ENCODE assay signal across 11 cellular contexts in the genomic region with DNA sequence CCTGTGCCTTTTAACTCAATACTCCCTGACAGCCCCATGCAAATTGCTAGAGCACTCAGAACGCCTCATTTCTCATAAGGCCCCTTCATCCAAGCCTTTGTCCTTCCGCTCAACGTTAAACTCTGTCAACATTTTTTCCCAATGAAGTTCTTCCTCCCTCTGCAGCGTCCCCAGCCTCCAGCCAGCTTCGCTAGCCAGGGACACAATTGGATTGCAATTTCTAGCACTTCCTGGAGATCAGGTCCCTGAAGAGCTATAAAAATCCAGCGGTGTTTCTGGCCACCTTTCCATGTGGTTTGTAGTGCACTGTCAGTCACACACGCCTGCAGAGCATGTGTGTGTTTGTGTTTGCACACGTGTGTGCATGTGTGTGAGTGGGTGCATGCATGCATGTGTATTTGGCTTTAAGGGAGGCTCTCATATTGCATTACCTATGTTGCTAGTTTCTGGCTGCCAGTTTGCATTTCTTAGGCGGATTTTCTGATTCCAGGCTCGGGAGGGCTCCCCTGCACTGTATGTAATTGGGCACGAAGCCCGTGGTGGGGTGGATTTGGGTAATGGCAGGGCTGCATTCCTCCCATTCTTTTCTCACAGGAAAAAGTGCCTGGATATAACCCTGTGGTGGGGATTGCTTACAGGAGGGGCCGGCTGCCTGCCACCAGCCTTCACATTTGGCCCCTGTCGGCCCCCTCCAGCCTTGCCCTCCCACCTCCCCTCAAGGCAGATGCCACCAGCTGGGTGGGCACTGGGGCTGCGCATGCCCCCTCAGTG.
DNase-seq lines count a peak whose midpoint lies in the region; ATAC-seq, FAIRE-seq and TF ChIP-seq lines count a peak whose summit lies in the region.
"Had no signal": no experiment of that assay in that cellular context is flagged by ENCODE, and none has a peak within 500 bp of the region (broad histone marks: within the 10 kb centered on the region; RNA-seq: fewer than 3 reads in every experiment).

No MANE protein-coding gene starts in this region.

- peak; percentile 21 to 67 (median 50) for ATAC-seq in pancreas
- no peak for ATAC-seq in T-cell (replicated peaks in 1 of 4)
- no peak for ATAC-seq in GM19397 (IDR thresholded peaks at IDR 0.05; ENCODE audit: unreplicated experiment)
- no peak for ATAC-seq in GM21381 (IDR thresholded peaks at IDR 0.05; ENCODE audit: unreplicated experiment)

- intact Hi-C loops in pancreas (cut with DNase I) (no loop called here), esophagus muscularis mucosa (cut with DNase I) (no loop called here)

- H3K4me3 ChIP-seq in SJSA1 (no peak overlapping the region), foreskin fibroblast (ENCODE audit: low read depth in 1 of 2, low read length in 2 of 2) (no peak overlapping the region), pancreas (no peak overlapping the region), esophagus muscularis mucosa (no peak overlapping the region)

- no peak overlapping the region for H3K4me3 Mint-ChIP-seq in T-cell
- H3K4me3 Mint-ChIP-seq: activated naive CD4-positive, alpha-beta T cell treated with anti-CD3 and anti-CD28 coated beads, Interleukin-2, amount 50 U/mL, for 24 hours had no signal

- H3K9me3 ChIP-seq in SJSA1 (replicated peaks): no peaks in the 10 kb centered on the region
- H3K9me3 ChIP-seq in pancreas: no peaks in the 10 kb centered on the region
- H3K9me3 ChIP-seq in esophagus muscularis mucosa: no peaks in the 10 kb centered on the region

- no peaks in the 10 kb centered on the region for H3K36me3 Mint-ChIP-seq in T-cell
- H3K36me3 Mint-ChIP-seq: activated naive CD4-positive, alpha-beta T cell treated with anti-CD3 and anti-CD28 coated beads, Interleukin-2, amount 50 U/mL, for 24 hours had no signal

- H3K36me3 ChIP-seq in SJSA1: no peaks in the 10 kb centered on the region
- H3K36me3 ChIP-seq in pancreas: no peaks in the 10 kb centered on the region
- no peaks in the 10 kb centered on the region for H3K36me3 ChIP-seq in esophagus muscularis mucosa

- H3K27me3 Mint-ChIP-seq in T-cell: peaks cover 18 to 30% of the 10 kb centered on the region in 2 donors
- H3K27me3 Mint-ChIP-seq: activated naive CD4-positive, alpha-beta T cell treated with anti-CD3 and anti-CD28 coated beads, Interleukin-2, amount 50 U/mL, for 24 hours had no signal

- no peak for FAIRE-seq in pancreas (lab: Jason Lieb, UNC)

- TF ChIP-seq CTCF in foreskin fibroblast (IDR thresholded peaks at IDR 0.05; ENCODE audit: low read depth, low read length) (peak; percentile 3), pancreas (IDR thresholded peaks at IDR 0.05) (no peak), esophagus muscularis mucosa (IDR thresholded peaks at IDR 0.05) (no peak)

- TF ChIP-seq POLR2A in esophagus muscularis mucosa (IDR thresholded peaks at IDR 0.05; ENCODE audit: low read depth): no peak

- peak overlapping the region; percentile 86 for H3K27ac ChIP-seq in SJSA1
- H3K27ac ChIP-seq in pancreas: peak overlapping the region in 3 of 4 donors; percentile 1 to 47 (median 27)
- H3K27ac ChIP-seq in esophagus muscularis mucosa (replicated peaks in 1 of 4): peak overlapping the region in 1 of 4 donors; percentile 42

- H3K4me1 ChIP-seq in SJSA1 (replicated peaks): peaks cover 33% of the 10 kb centered on the region
- H3K4me1 ChIP-seq in pancreas: peaks cover 0 to 10% (median 4%) of the 10 kb centered on the region in 3 donors
- H3K4me1 ChIP-seq in esophagus muscularis mucosa: peaks cover 46 to 73% (median 55%) of the 10 kb centered on the region in 4 donors

- no peaks in the 10 kb centered on the region for H3K27me3 ChIP-seq in SJSA1 (replicated peaks)
- no peaks in the 10 kb centered on the region for H3K27me3 ChIP-seq in pancreas
- H3K27me3 ChIP-seq in esophagus muscularis mucosa: no peaks in the 10 kb centered on the region

- 54 to 58% methylated on average over 15 of the region's 15 CpGs for WGBS in pancreas, 2 donors
- WGBS in esophagus muscularis mucosa: 34% methylated on average over 15 of the region's 15 CpGs

- CTCF ChIA-PET in T-cell (lab: Charles Lee): no interaction called here

- no peak for TF ChIP-seq EP300 in esophagus muscularis mucosa (IDR thresholded peaks at IDR 0.05)

- DNase-seq in EH (ENCODE audit: low read depth) (peak; percentile 70), SJSA1 (ENCODE audit: low read depth in 1 of 2, low spot score in 2 of 2) (peak; percentile 80 to 85), foreskin fibroblast (peak in 1 of 2 donors; percentile 37), pancreas (no peak), esophagus muscularis mucosa (ENCODE audit: extremely low spot score) (no peak), T-cell (no peak)
- DNase-seq: foreskin melanocyte, NCI-H187 had no signal

- no peak overlapping the region for H3K27ac Mint-ChIP-seq in T-cell
- H3K27ac Mint-ChIP-seq: activated naive CD4-positive, alpha-beta T cell treated with anti-CD3 and anti-CD28 coated beads, Interleukin-2, amount 50 U/mL, for 24 hours had no signal

- peaks cover 0 to 4% (median 0%) of the 10 kb centered on the region in 3 donors for H3K4me1 Mint-ChIP-seq in T-cell
- H3K4me1 Mint-ChIP-seq: activated naive CD4-positive, alpha-beta T cell treated with anti-CD3 and anti-CD28 coated beads, Interleukin-2, amount 50 U/mL, for 24 hours had no signal

- H3K9me3 Mint-ChIP-seq in T-cell: no peaks in the 10 kb centered on the region
- H3K9me3 Mint-ChIP-seq: activated naive CD4-positive, alpha-beta T cell treated with anti-CD3 and anti-CD28 coated beads, Interleukin-2, amount 50 U/mL, for 24 hours had no signal

- POLR2A ChIA-PET in T-cell (lab: Charles Lee): no interaction called here

Comparison
In these comparisons a context has a peak if more than half of its experiments do, and no peak if none do; other contexts are left out.
1. DNase-seq: peak in EH (single experiment) and SJSA1 (2 of 2); none in pancreas (0 of 6), esophagus muscularis mucosa (single experiment) and T-cell (0 of 34).
2. ATAC-seq: peak in pancreas (4 of 4); none in T-cell (0 of 4), GM19397 (single experiment) and GM21381 (single experiment).